Comparison of ENCODE assay signal across 34 cellular contexts in genomic region chr20:57968111-57968510, GRCh38.
"Had no signal": no experiment of that assay in that cellular context is flagged by ENCODE, and none has a peak within 500 bp of the region (broad histone marks: within the 10 kb centered on the region; RNA-seq: fewer than 3 reads in every experiment).

No MANE protein-coding gene starts in this region.

- H3K4me3 Mint-ChIP-seq: activated CD4-positive, alpha-beta memory T cell treated with anti-CD3 and anti-CD28 coated beads, Interleukin-2, amount 10 ng/mL, durations not matched to agents 7 days and 5 days; activated CD8-positive, alpha-beta memory T cell treated with anti-CD3 and anti-CD28 coated beads, Interleukin-2, amount 10 ng/mL, durations not matched to agents 7 days and 5 days; activated naive CD4-positive, alpha-beta T cell treated with anti-CD3 and anti-CD28 coated beads, Interleukin-2, amount 10 ng/mL, durations not matched to agents 7 days and 5 days; activated naive CD8-positive, alpha-beta T cell; activated naive CD8-positive, alpha-beta T cell treated with anti-CD3 and anti-CD28 coated beads, Interleukin-2, amount 50 U/mL, for 24 hours; brain had no signal

- H3K4me1 ChIP-seq: Peyer's patch had no signal

- H3K9me3 ChIP-seq: Peyer's patch had no signal

- H3K27ac Mint-ChIP-seq: activated CD4-positive, alpha-beta memory T cell treated with anti-CD3 and anti-CD28 coated beads, Interleukin-2, amount 10 ng/mL, durations not matched to agents 7 days and 5 days; activated CD8-positive, alpha-beta memory T cell treated with anti-CD3 and anti-CD28 coated beads, Interleukin-2, amount 10 ng/mL, durations not matched to agents 7 days and 5 days; activated naive CD4-positive, alpha-beta T cell treated with anti-CD3 and anti-CD28 coated beads, Interleukin-2, amount 10 ng/mL, durations not matched to agents 7 days and 5 days; activated naive CD8-positive, alpha-beta T cell; activated naive CD8-positive, alpha-beta T cell treated with anti-CD3 and anti-CD28 coated beads, Interleukin-2, amount 50 U/mL, for 24 hours had no signal

- H3K36me3 ChIP-seq: Peyer's patch, WERI-Rb-1 had no signal

- H3K36me3 Mint-ChIP-seq: activated CD8-positive, alpha-beta memory T cell treated with anti-CD3 and anti-CD28 coated beads, Interleukin-2, amount 10 ng/mL, durations not matched to agents 7 days and 5 days; activated naive CD4-positive, alpha-beta T cell treated with anti-CD3 and anti-CD28 coated beads, Interleukin-2, amount 10 ng/mL, durations not matched to agents 7 days and 5 days; activated naive CD8-positive, alpha-beta T cell; brain had no signal

- DNase-seq: activated CD4-positive, alpha-beta memory T cell treated with anti-CD3 and anti-CD28 coated beads, Interleukin-2, amount 10 ng/mL, durations not matched to agents 7 days and 5 days; activated CD4-positive, alpha-beta T cell treated with anti-CD3 and anti-CD28 coated beads for 1 hour; activated CD4-positive, alpha-beta T cell treated with anti-CD3 and anti-CD28 coated beads for 48 hours; activated CD4-positive, CD25-positive, alpha-beta regulatory T cell; activated CD8-positive, alpha-beta memory T cell treated with anti-CD3 and anti-CD28 coated beads for 24 hours; activated CD8-positive, alpha-beta memory T cell treated with anti-CD3 and anti-CD28 coated beads, Interleukin-2, amount 10 ng/mL, durations not matched to agents 7 days and 5 days; activated CD8-positive, alpha-beta memory T cell treated with anti-CD3 and anti-CD28 coated beads, Interleukin-2, amount 50 U/mL, for 48 hours; activated effector memory CD4-positive, alpha-beta T cell treated with Interleukin-2 at 50 U/mL for 16 hours; activated naive CD4-positive, alpha-beta T cell treated with anti-CD3 and anti-CD28 coated beads, Interleukin-2, amount 10 ng/mL, durations not matched to agents 7 days and 5 days; activated naive CD8-positive, alpha-beta T cell treated with anti-CD3 and anti-CD28 coated beads, Interleukin-2, amount 50 U/mL, for 24 hours; activated T-cell treated with anti-CD3 and anti-CD28 coated beads, Interleukin-2, amount 50 U/mL, for 48 hours; anterior cingulate cortex; caudate nucleus; Kasumi-1; NCI-H1105; NCI-H1417 treated with DMSO at 0.1 percent for 48 hours; NCI-H187 treated with DMSO at 0.1 percent for 48 hours; NCI-H2081 treated with DMSO at 0.1 percent for 48 hours; NCI-H510A; NCI-H526; NCI-H748 treated with DMSO at 0.1 percent for 48 hours; NK-92 treated with Interleukin-12 subunit alpha and Interleukin-12 subunit beta, amount 100 ng/mL, for 24 hours; PC-3; Peyer's patch; SIG-M5; SW 1271; T-helper 1 cell; T-helper 2 cell; T-helper 9 cell; WERI-Rb-1 had no signal

- H3K27me3 ChIP-seq: Peyer's patch had no signal

- H3K4me3 ChIP-seq: Peyer's patch had no signal

- H3K9me3 Mint-ChIP-seq: activated CD4-positive, alpha-beta memory T cell treated with anti-CD3 and anti-CD28 coated beads, Interleukin-2, amount 10 ng/mL, durations not matched to agents 7 days and 5 days; activated naive CD4-positive, alpha-beta T cell treated with anti-CD3 and anti-CD28 coated beads, Interleukin-2, amount 10 ng/mL, durations not matched to agents 7 days and 5 days; activated naive CD8-positive, alpha-beta T cell treated with anti-CD3 and anti-CD28 coated beads, Interleukin-2, amount 50 U/mL, for 24 hours had no signal

- H3K27me3 Mint-ChIP-seq: activated CD8-positive, alpha-beta memory T cell treated with anti-CD3 and anti-CD28 coated beads, Interleukin-2, amount 10 ng/mL, durations not matched to agents 7 days and 5 days had no signal

- H3K4me1 Mint-ChIP-seq: activated CD4-positive, alpha-beta memory T cell treated with anti-CD3 and anti-CD28 coated beads, Interleukin-2, amount 10 ng/mL, durations not matched to agents 7 days and 5 days; activated CD8-positive, alpha-beta memory T cell treated with anti-CD3 and anti-CD28 coated beads, Interleukin-2, amount 10 ng/mL, durations not matched to agents 7 days and 5 days; activated naive CD4-positive, alpha-beta T cell treated with anti-CD3 and anti-CD28 coated beads, Interleukin-2, amount 10 ng/mL, durations not matched to agents 7 days and 5 days; activated naive CD8-positive, alpha-beta T cell treated with anti-CD3 and anti-CD28 coated beads, Interleukin-2, amount 50 U/mL, for 24 hours had no signal

- ATAC-seq: activated CD8-positive, alpha-beta memory T cell treated with anti-CD3 and anti-CD28 coated beads, Interleukin-2, amount 10 ng/mL, durations not matched to agents 7 days and 5 days; activated naive CD8-positive, alpha-beta T cell treated with anti-CD3 and anti-CD28 coated beads, Interleukin-2, amount 50 U/mL, for 24 hours; PC-3; Right ventricle myocardium inferior had no signal

- H3K27ac ChIP-seq: Peyer's patch, RWPE1, WERI-Rb-1 had no signal
